26 cellular contexts compared by ENCODE assay signal in the genomic region with DNA sequence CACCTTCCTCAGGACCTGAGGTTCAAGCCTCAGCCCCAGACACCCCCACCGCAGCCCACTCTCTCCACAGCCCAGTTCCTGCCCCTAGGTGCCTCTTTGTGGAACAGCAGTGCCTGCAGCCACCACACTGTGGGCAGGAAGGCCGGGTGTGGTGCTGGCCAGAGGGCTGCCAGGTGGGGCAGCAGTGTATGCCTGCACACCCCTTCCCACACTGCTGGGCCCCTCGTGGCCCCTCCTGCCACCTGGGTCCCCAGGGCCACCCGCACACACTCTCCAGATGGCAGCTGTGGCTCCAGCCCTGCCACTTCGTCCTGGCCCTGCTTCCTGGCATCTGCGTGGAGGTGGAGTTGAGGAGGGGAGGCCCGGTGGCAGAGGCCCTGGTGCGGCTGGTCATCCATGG. TPM values are rescaled to one million over a fixed set of nuclear protein-coding genes. Genes with fewer than 3 reads are reported as not detected.
"Had no signal": no experiment of that assay in that cellular context is flagged by ENCODE, and none has a peak within 500 bp of the region (broad histone marks: within the 10 kb centered on the region; RNA-seq: fewer than 3 reads in every experiment).

No MANE protein-coding gene starts in this region.

- DNase-seq: activated CD4-positive, alpha-beta T cell treated with anti-CD3 and anti-CD28 coated beads, Interleukin-2, amount 10 ng/mL, durations not matched to agents 7 days and 5 days; activated CD4-positive, CD25-positive, alpha-beta regulatory T cell treated with anti-CD3 and anti-CD28 coated beads, Interleukin-2, amount 50 U/mL, for 72 hours; activated CD8-positive, alpha-beta memory T cell treated with anti-CD3 and anti-CD28 coated beads, Interleukin-2, amount 10 ng/mL, durations not matched to agents 7 days and 5 days; activated CD8-positive, alpha-beta T cell treated with anti-CD3 and anti-CD28 coated beads for 36 hours; activated effector memory CD4-positive, alpha-beta T cell treated with anti-CD3 and anti-CD28 coated beads, Interleukin-2, amount 50 U/mL, for 16 hours; activated naive CD4-positive, alpha-beta T cell treated with anti-CD3 and anti-CD28 coated beads, Interleukin-2, amount 10 ng/mL, durations not matched to agents 7 days and 5 days; activated T-cell treated with anti-CD3 and anti-CD28 coated beads for 4 hours; cerebellar nuclear complex; effector CD4-positive, alpha-beta T cell; foreskin fibroblast; naive B cell; ovary; stimulated activated CD4-positive, alpha-beta T cell treated with anti-CD3 and anti-CD28 coated beads, Interleukin-12 subunit alpha, Interleukin-12 subunit beta, amount 100 ng/mL, for 4 hours; T-cell had no signal

- H3K27ac Mint-ChIP-seq: activated CD4-positive, alpha-beta T cell treated with anti-CD3 and anti-CD28 coated beads, Interleukin-2, amount 10 ng/mL, durations not matched to agents 7 days and 5 days; activated CD8-positive, alpha-beta memory T cell treated with anti-CD3 and anti-CD28 coated beads, Interleukin-2, amount 10 ng/mL, durations not matched to agents 7 days and 5 days; activated CD8-positive, alpha-beta T cell treated with anti-CD3 and anti-CD28 coated beads for 36 hours; activated naive CD4-positive, alpha-beta T cell treated with anti-CD3 and anti-CD28 coated beads, Interleukin-2, amount 10 ng/mL, durations not matched to agents 7 days and 5 days; T-cell; T-helper 2 cell treated with Interferon-gamma antibody and Interleukin-4, amounts not matched to agents 5 μg/mL and 100 μg/mL, for 36 hours; type B pancreatic cell had no signal

- H3K9me3 Mint-ChIP-seq: activated CD4-positive, alpha-beta T cell treated with anti-CD3 and anti-CD28 coated beads, Interleukin-2, amount 10 ng/mL, durations not matched to agents 7 days and 5 days; activated CD8-positive, alpha-beta T cell treated with anti-CD3 and anti-CD28 coated beads for 36 hours; activated naive CD4-positive, alpha-beta T cell treated with anti-CD3 and anti-CD28 coated beads, Interleukin-2, amount 10 ng/mL, durations not matched to agents 7 days and 5 days; naive B cell; T-cell; T-helper 2 cell treated with Interferon-gamma antibody and Interleukin-4, amounts not matched to agents 5 μg/mL and 100 μg/mL, for 36 hours; type B pancreatic cell had no signal

- H3K27me3 ChIP-seq: ovary, right atrium auricular region had no signal

- H3K36me3 ChIP-seq: ovary, prostate gland, right atrium auricular region, thoracic aorta had no signal

- H3K9me3 ChIP-seq: ovary, prostate gland, right atrium auricular region, thoracic aorta had no signal

- H3K27ac ChIP-seq: ovary, prostate gland, right atrium auricular region, thoracic aorta, VCaP had no signal

- H3K4me1 Mint-ChIP-seq: activated CD4-positive, alpha-beta T cell treated with anti-CD3 and anti-CD28 coated beads, Interleukin-2, amount 10 ng/mL, durations not matched to agents 7 days and 5 days; activated naive CD4-positive, alpha-beta T cell treated with anti-CD3 and anti-CD28 coated beads, Interleukin-2, amount 10 ng/mL, durations not matched to agents 7 days and 5 days had no signal

- H3K4me3 ChIP-seq: lung, ovary, prostate gland, right atrium auricular region, thoracic aorta had no signal

- H3K4me1 ChIP-seq: prostate gland, right atrium auricular region had no signal

- H3K4me3 Mint-ChIP-seq: activated CD4-positive, alpha-beta T cell treated with anti-CD3 and anti-CD28 coated beads, Interleukin-2, amount 10 ng/mL, durations not matched to agents 7 days and 5 days; activated CD8-positive, alpha-beta memory T cell treated with anti-CD3 and anti-CD28 coated beads, Interleukin-2, amount 10 ng/mL, durations not matched to agents 7 days and 5 days; activated CD8-positive, alpha-beta T cell treated with anti-CD3 and anti-CD28 coated beads for 36 hours; activated naive CD4-positive, alpha-beta T cell treated with anti-CD3 and anti-CD28 coated beads, Interleukin-2, amount 10 ng/mL, durations not matched to agents 7 days and 5 days; T-cell; T-helper 2 cell treated with Interferon-gamma antibody and Interleukin-4, amounts not matched to agents 5 μg/mL and 100 μg/mL, for 36 hours; type B pancreatic cell had no signal

- ATAC-seq: activated CD8-positive, alpha-beta memory T cell treated with anti-CD3 and anti-CD28 coated beads, Interleukin-2, amount 10 ng/mL, durations not matched to agents 7 days and 5 days; activated CD8-positive, alpha-beta T cell treated with anti-CD3 and anti-CD28 coated beads for 36 hours; left lobe of liver; T-cell had no signal

- H3K27me3 Mint-ChIP-seq: activated CD4-positive, alpha-beta T cell treated with anti-CD3 and anti-CD28 coated beads, Interleukin-2, amount 10 ng/mL, durations not matched to agents 7 days and 5 days; activated CD8-positive, alpha-beta T cell treated with anti-CD3 and anti-CD28 coated beads for 36 hours had no signal

RNA-seq across cellular contexts. Expression of a gene that starts 35.1 kb away (rescaled TPM):
- total RNA-seq: activated CD4-positive, alpha-beta T cell treated with anti-CD3 and anti-CD28 coated beads, Interleukin-2, amount 10 ng/mL, durations not matched to agents 7 days and 5 days; activated CD8-positive, alpha-beta memory T cell treated with anti-CD3 and anti-CD28 coated beads, Interleukin-2, amount 10 ng/mL, durations not matched to agents 7 days and 5 days had no signal

RNA-seq across cellular contexts. Expression of a gene that starts 39.0 kb away (rescaled TPM):
- total RNA-seq: activated CD4-positive, alpha-beta T cell treated with anti-CD3 and anti-CD28 coated beads, Interleukin-2, amount 10 ng/mL, durations not matched to agents 7 days and 5 days; activated CD8-positive, alpha-beta memory T cell treated with anti-CD3 and anti-CD28 coated beads, Interleukin-2, amount 10 ng/mL, durations not matched to agents 7 days and 5 days; activated CD8-positive, alpha-beta T cell treated with anti-CD3 and anti-CD28 coated beads for 36 hours; epithelial cell of proximal tubule; fibroblast of lung; skeletal muscle tissue had no signal

RNA-seq across cellular contexts. Expression of a gene that starts 58.2 kb away (rescaled TPM):
- total RNA-seq: activated CD8-positive, alpha-beta memory T cell treated with anti-CD3 and anti-CD28 coated beads, Interleukin-2, amount 10 ng/mL, durations not matched to agents 7 days and 5 days; epithelial cell of proximal tubule; kidney epithelial cell had no signal
